In genomic region chr20:21719592-21720214, GRCh38 we compare ENCODE assay signal across 1 cellular context.
TF ChIP-seq lines count a peak whose summit lies in the region.

No MANE protein-coding gene starts in this region.

TF ChIP-seq in IMR-90, 13 proteins besides CTCF, POLR2A, EP300 and RAD21:
- no peak for TF ChIP-seq USF2 (IDR thresholded peaks at IDR 0.05; ENCODE audit: low read depth, low read length)
- TF ChIP-seq SMC3 (IDR thresholded peaks at IDR 0.05; ENCODE audit: low read depth, low read length) = peak; percentile 37; the same call in 1 of the 2 replicates
- no peak for TF ChIP-seq ELK1 (IDR thresholded peaks at IDR 0.05; ENCODE audit: borderline replicate concordance, low read depth, low read length)
